9 cellular contexts compared by ENCODE assay signal in the genomic region with DNA sequence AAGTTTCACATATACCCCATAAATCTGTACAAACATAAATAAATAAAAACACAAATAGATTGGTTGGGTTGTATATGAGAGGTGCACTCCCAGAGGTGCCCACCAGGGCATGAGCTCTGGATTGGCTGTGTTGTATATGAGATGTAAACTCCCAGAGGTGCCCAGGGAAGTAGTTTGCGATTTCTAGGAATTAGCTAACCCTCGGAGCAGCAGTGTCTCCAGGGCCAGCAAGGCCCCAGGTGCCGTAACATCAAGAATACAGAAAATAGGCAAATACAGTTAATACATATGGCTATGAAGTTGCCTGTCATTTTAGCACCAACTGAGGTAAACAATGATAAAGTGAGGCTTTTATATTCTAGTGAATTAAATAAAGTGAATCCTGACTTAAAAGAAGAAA. TPM values are rescaled to one million over a fixed set of nuclear protein-coding genes. Genes with fewer than 3 reads are reported as not detected.
A peak's percentile ranks its signal among the peaks of the same experiment; 100 is the strongest.
DNase-seq lines count a peak whose midpoint lies in the region; ATAC-seq and TF ChIP-seq lines count a peak whose summit lies in the region.
"Had no signal": no experiment of that assay in that cellular context is flagged by ENCODE, and none has a peak within 500 bp of the region (broad histone marks: within the 10 kb centered on the region; RNA-seq: fewer than 3 reads in every experiment).

No MANE protein-coding gene starts in this region.

- DNase-seq in DMS53 (lab: John Stamatoyannopoulos, UW), result peak; percentile 48
- no peak for DNase-seq in DMS53 treated with DMSO at 0.1 percent for 48 hours (lab: John Stamatoyannopoulos, UW; ENCODE audit: unreplicated experiment)
- peak; percentile 47 for DNase-seq in activated naive CD4-positive, alpha-beta T cell treated with anti-CD3 and anti-CD28 coated beads, Interleukin-2, amount 10 ng/mL, durations not matched to agents 7 days and 5 days
- no peak for DNase-seq in natural killer cell
- no peak for DNase-seq in activated CD4-positive, CD25-positive, alpha-beta regulatory T cell treated with anti-CD3 and anti-CD28 coated beads, Interleukin-2, amount 50 U/mL, for 72 hours
- no peak for DNase-seq in esophagus muscularis mucosa (ENCODE audit: extremely low spot score)
- DNase-seq in nucleus accumbens (lab: John Stamatoyannopoulos, UW), result no peak

- H3K27ac Mint-ChIP-seq in activated naive CD4-positive, alpha-beta T cell treated with anti-CD3 and anti-CD28 coated beads, Interleukin-2, amount 10 ng/mL, durations not matched to agents 7 days and 5 days, result peak overlapping the region; percentile 39
- H3K27ac Mint-ChIP-seq in natural killer cell, result no peak overlapping the region

- no peaks in the 10 kb centered on the region for H3K27me3 ChIP-seq in esophagus muscularis mucosa

- 60% methylated on average over 3 of the region's 3 CpGs for WGBS in esophagus muscularis mucosa

- no peaks in the 10 kb centered on the region for H3K36me3 Mint-ChIP-seq in activated naive CD4-positive, alpha-beta T cell treated with anti-CD3 and anti-CD28 coated beads, Interleukin-2, amount 10 ng/mL, durations not matched to agents 7 days and 5 days
- H3K36me3 Mint-ChIP-seq in natural killer cell, result no peaks in the 10 kb centered on the region

- TF ChIP-seq EP300 in esophagus muscularis mucosa (IDR thresholded peaks at IDR 0.05), result no peak

- H3K27me3 Mint-ChIP-seq in activated naive CD4-positive, alpha-beta T cell treated with anti-CD3 and anti-CD28 coated beads, Interleukin-2, amount 10 ng/mL, durations not matched to agents 7 days and 5 days, result peaks cover 48% of the 10 kb centered on the region
- H3K27me3 Mint-ChIP-seq in natural killer cell (ENCODE audit: low read depth in 2 of 2), result peaks cover 18 to 32% of the 10 kb centered on the region in 2 donors

- TF ChIP-seq CTCF in natural killer cell (IDR thresholded peaks at IDR 0.05) (peak; percentile 65), esophagus muscularis mucosa (IDR thresholded peaks at IDR 0.05) (peak in 1 of 3 experiments; percentile 35)

- no peak overlapping the region for H3K27ac ChIP-seq in esophagus muscularis mucosa (replicated peaks in 1 of 4)
- H3K27ac ChIP-seq: epithelial cell of prostate had no signal

- H3K9me3 Mint-ChIP-seq in activated naive CD4-positive, alpha-beta T cell treated with anti-CD3 and anti-CD28 coated beads, Interleukin-2, amount 10 ng/mL, durations not matched to agents 7 days and 5 days, result no peaks in the 10 kb centered on the region
- no peaks in the 10 kb centered on the region for H3K9me3 Mint-ChIP-seq in natural killer cell

- intact Hi-C loops in natural killer cell (cut with micrococcal nuclease) (loop anchor here (10.0 kb wide), 1 partner anchor 304 kb away; the partner anchor contains the start of gene LRP11), esophagus muscularis mucosa (cut with DNase I) (loop anchor here (10.0 kb wide), 1 partner anchor 164 kb away; no protein-coding TSS in a partner anchor)

- no peaks in the 10 kb centered on the region for H3K36me3 ChIP-seq in esophagus muscularis mucosa

- H3K4me3 ChIP-seq in esophagus muscularis mucosa, result no peak overlapping the region

- ATAC-seq in HG03432 (IDR thresholded peaks at IDR 0.05; ENCODE audit: unreplicated experiment) (peak; percentile 34), natural killer cell (peak; percentile 29 to 51 (median 40))

- peaks cover 8% of the 10 kb centered on the region for H3K4me1 Mint-ChIP-seq in activated naive CD4-positive, alpha-beta T cell treated with anti-CD3 and anti-CD28 coated beads, Interleukin-2, amount 10 ng/mL, durations not matched to agents 7 days and 5 days
- no peaks in the 10 kb centered on the region for H3K4me1 Mint-ChIP-seq in natural killer cell

- TF ChIP-seq POLR2A in esophagus muscularis mucosa (IDR thresholded peaks at IDR 0.05; ENCODE audit: low read depth), result no peak

- no peak overlapping the region for H3K4me3 Mint-ChIP-seq in activated naive CD4-positive, alpha-beta T cell treated with anti-CD3 and anti-CD28 coated beads, Interleukin-2, amount 10 ng/mL, durations not matched to agents 7 days and 5 days
- H3K4me3 Mint-ChIP-seq in natural killer cell, result no peak overlapping the region

- H3K9me3 ChIP-seq in esophagus muscularis mucosa, result no peaks in the 10 kb centered on the region

- peaks cover 7 to 8% (median 7%) of the 10 kb centered on the region in 4 donors for H3K4me1 ChIP-seq in esophagus muscularis mucosa

- CTCF ChIA-PET in activated naive CD4-positive, alpha-beta T cell treated with anti-CD3 and anti-CD28 coated beads, Interleukin-2, amount 10 ng/mL, durations not matched to agents 7 days and 5 days (lab: Charles Lee), result interaction anchor here (0.8 to 2.5 kb wide), 4 partner anchors 9 to 154 kb away, joined by 3 to 15 read pairs (median 4); partner anchors contain the start of gene PPIL4

RNA-seq across cellular contexts. Expression of gene GINM1, which starts 5.4 kb away (rescaled TPM):
- total RNA-seq in natural killer cell, result 10 to 100 TPM; 19.0 to 25.9 (median 21.6) TPM
- 10 to 100 TPM; 53.7 to 71.8 (median 57.0) TPM for total RNA-seq in esophagus muscularis mucosa

RNA-seq across cellular contexts. Expression of gene PPIL4, which starts 14.9 kb away (rescaled TPM):
- total RNA-seq in natural killer cell (10 to 100 TPM; 24.4 to 32.8 (median 25.0) TPM), esophagus muscularis mucosa (10 to 100 TPM; 22.1 to 30.2 (median 26.1) TPM)

Comparison
In these comparisons a context has a peak if more than half of its experiments do, and no peak if none do; other contexts are left out.
1. DNase-seq: peak in DMS53 (single experiment) and activated naive CD4-positive, alpha-beta T cell treated with anti-CD3 and anti-CD28 coated beads, Interleukin-2, amount 10 ng/mL, durations not matched to agents 7 days and 5 days (single experiment); none in DMS53 treated with DMSO at 0.1 percent for 48 hours (single experiment), natural killer cell (single experiment), activated CD4-positive, CD25-positive, alpha-beta regulatory T cell treated with anti-CD3 and anti-CD28 coated beads, Interleukin-2, amount 50 U/mL, for 72 hours (single experiment), esophagus muscularis mucosa (single experiment) and nucleus accumbens (0 of 56).